8 cellular contexts compared by ENCODE assay signal in the genomic region with DNA sequence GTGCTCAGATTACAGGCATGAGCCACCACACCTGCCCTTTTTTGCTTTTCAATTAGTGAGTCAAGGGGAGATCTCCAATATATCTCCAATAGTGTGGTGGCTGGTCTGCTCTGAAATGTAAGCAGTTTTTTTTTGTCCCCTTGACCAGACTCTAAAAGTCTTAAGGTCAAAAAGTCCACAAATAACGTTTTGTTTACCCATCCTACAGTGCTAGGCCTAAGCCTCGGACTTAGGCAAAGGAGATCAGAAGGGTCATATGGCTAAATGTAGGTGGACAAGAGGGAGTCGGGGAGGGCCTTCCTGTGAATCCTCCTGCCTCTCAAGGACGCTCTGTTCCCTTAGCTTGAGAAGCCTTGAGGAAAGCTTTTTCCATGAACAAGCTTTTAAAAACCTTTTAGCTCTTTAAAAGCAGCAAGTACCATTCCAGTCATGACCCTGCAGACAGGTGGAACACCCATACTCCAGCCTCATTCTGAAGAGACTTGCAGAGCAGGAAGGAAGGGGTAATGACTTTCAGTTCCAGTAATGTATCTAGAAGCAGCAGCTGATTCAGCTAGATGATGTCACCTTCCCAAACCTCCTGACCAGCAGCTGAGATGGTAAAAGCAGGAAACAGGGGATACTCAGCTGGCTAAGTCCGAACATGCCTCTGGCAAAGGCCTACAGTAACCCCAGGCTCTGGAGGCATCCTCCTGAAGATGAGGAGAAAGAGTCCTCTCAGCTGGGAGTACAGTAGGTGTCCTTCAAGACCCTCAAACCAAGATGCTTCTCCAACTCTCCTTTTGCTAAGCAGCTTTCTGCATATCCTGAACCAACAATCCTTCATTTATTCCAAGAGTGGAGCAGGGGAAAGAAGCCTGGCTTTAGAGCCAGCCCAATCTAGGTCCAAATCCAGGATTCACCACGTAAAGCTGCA. TPM values are rescaled to one million over a fixed set of nuclear protein-coding genes. Genes with fewer than 3 reads are reported as not detected.
DNase-seq lines count a peak whose midpoint lies in the region; ATAC-seq and TF ChIP-seq lines count a peak whose summit lies in the region.

No MANE protein-coding gene starts in this region.

- DNase-seq in NCI-H345 (lab: John Stamatoyannopoulos, UW) (peak; percentile 54), NCI-H345 treated with DMSO at 0.1 percent for 48 hours (lab: John Stamatoyannopoulos, UW; ENCODE audit: unreplicated experiment) (no peak), UCSD-AML1 (lab: John Stamatoyannopoulos, UW; ENCODE audit: unreplicated experiment) (peak; percentile 44), fibroblast of lung (ENCODE audit: low read depth in 2 of 2) (peak; percentile 95 to 98), nephron progenitor cell (no peak)
- no peak for DNase-seq in activated CD8-positive, alpha-beta memory T cell treated with anti-CD3 and anti-CD28 coated beads, Interleukin-2, amount 50 U/mL, for 48 hours

- ATAC-seq in GM21723 (IDR thresholded peaks at IDR 0.05; ENCODE audit: unreplicated experiment): peak; percentile 91

- no peak overlapping the region for H3K4me3 ChIP-seq in fibroblast of lung (replicated peaks in 1 of 4; ENCODE audit: control extremely low read depth in 1 of 4, insufficient read depth in 1 of 4, low read depth in 3 of 4, low read length in 4 of 4)

- H4K20me1 ChIP-seq in fibroblast of lung (ENCODE audit: control insufficient read depth, extremely low read depth, insufficient read depth, low read length): no peaks in the 10 kb centered on the region

- H3K4me3 Mint-ChIP-seq in nephron progenitor cell: no peak overlapping the region

- TF ChIP-seq CTCF in fibroblast of lung (conservative IDR thresholded peaks at IDR 0.05 in 1 of 2, IDR thresholded peaks at IDR 0.05 in 1 of 2; ENCODE audit: low read depth in 1 of 2, low read length in 2 of 2): no peak
- no peak for TF ChIP-seq CTCF in nephron progenitor cell (IDR thresholded peaks at IDR 0.05)

- peaks cover 35% of the 10 kb centered on the region for H3K4me1 ChIP-seq in fibroblast of lung (ENCODE audit: control insufficient read depth, extremely low read depth, insufficient read depth, low read length)

- H3K9me3 Mint-ChIP-seq in nephron progenitor cell: no peaks in the 10 kb centered on the region

- H3K27me3 ChIP-seq in fibroblast of lung (ENCODE audit: control insufficient read depth, insufficient read depth, low read length): no peaks in the 10 kb centered on the region

- H3K27ac ChIP-seq in fibroblast of lung (ENCODE audit: insufficient read depth, low read length): peak overlapping the region; percentile 95

- H3K4me2 ChIP-seq in fibroblast of lung (ENCODE audit: extremely low read depth, insufficient read depth, low read length): peak overlapping the region; percentile 58

- H3K79me2 ChIP-seq in fibroblast of lung (ENCODE audit: control insufficient read depth, insufficient read depth, low read length): peaks cover 80% of the 10 kb centered on the region

- H3K36me3 Mint-ChIP-seq in nephron progenitor cell (ENCODE audit: low read depth): peaks cover 37% of the 10 kb centered on the region

- H3K27ac Mint-ChIP-seq in nephron progenitor cell: peak overlapping the region; percentile 72

- peaks cover 35% of the 10 kb centered on the region for H3K4me1 Mint-ChIP-seq in nephron progenitor cell

- no peaks in the 10 kb centered on the region for H3K9me3 ChIP-seq in fibroblast of lung (ENCODE audit: control insufficient read depth, insufficient read depth, low read depth, low read length)

- no peak for TF ChIP-seq EP300 in Ishikawa (IDR thresholded peaks at IDR 0.05; ENCODE audit: borderline replicate concordance)

- no peaks in the 10 kb centered on the region for H3K36me3 ChIP-seq in fibroblast of lung (ENCODE audit: control insufficient read depth, insufficient read depth, low read length)

- H2AFZ ChIP-seq in fibroblast of lung (ENCODE audit: low read length): no peak overlapping the region

- H3K27me3 Mint-ChIP-seq in nephron progenitor cell (ENCODE audit: low read depth, poor library complexity): no peaks in the 10 kb centered on the region

- H3K9ac ChIP-seq in fibroblast of lung (ENCODE audit: insufficient read depth, low read length): peak overlapping the region; percentile 20

- TF ChIP-seq RAD21 in Ishikawa (IDR thresholded peaks at IDR 0.05; ENCODE audit: low read depth): no peak

TF ChIP-seq in Ishikawa, 13 proteins besides CTCF, POLR2A, EP300 and RAD21:
- TF ChIP-seq, protein P1, sequence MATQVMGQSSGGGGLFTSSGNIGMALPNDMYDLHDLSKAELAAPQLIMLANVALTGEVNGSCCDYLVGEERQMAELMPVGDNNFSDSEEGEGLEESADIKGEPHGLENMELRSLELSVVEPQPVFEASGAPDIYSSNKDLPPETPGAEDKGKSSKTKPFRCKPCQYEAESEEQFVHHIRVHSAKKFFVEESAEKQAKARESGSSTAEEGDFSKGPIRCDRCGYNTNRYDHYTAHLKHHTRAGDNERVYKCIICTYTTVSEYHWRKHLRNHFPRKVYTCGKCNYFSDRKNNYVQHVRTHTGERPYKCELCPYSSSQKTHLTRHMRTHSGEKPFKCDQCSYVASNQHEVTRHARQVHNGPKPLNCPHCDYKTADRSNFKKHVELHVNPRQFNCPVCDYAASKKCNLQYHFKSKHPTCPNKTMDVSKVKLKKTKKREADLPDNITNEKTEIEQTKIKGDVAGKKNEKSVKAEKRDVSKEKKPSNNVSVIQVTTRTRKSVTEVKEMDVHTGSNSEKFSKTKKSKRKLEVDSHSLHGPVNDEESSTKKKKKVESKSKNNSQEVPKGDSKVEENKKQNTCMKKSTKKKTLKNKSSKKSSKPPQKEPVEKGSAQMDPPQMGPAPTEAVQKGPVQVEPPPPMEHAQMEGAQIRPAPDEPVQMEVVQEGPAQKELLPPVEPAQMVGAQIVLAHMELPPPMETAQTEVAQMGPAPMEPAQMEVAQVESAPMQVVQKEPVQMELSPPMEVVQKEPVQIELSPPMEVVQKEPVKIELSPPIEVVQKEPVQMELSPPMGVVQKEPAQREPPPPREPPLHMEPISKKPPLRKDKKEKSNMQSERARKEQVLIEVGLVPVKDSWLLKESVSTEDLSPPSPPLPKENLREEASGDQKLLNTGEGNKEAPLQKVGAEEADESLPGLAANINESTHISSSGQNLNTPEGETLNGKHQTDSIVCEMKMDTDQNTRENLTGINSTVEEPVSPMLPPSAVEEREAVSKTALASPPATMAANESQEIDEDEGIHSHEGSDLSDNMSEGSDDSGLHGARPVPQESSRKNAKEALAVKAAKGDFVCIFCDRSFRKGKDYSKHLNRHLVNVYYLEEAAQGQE (IDR thresholded peaks at IDR 0.05; ENCODE audit: low read depth): no peak
- TF ChIP-seq EGR1 (IDR thresholded peaks at IDR 0.05): no peak
- TF ChIP-seq YY1 (IDR thresholded peaks at IDR 0.05; ENCODE audit: low read depth): no peak
- TF ChIP-seq, protein P2, sequence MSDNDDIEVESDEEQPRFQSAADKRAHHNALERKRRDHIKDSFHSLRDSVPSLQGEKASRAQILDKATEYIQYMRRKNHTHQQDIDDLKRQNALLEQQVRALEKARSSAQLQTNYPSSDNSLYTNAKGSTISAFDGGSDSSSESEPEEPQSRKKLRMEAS (IDR thresholded peaks at IDR 0.05): no peak
- TF ChIP-seq ZBTB7A (IDR thresholded peaks at IDR 0.05; ENCODE audit: low read depth): no peak
- no peak for TF ChIP-seq CREB1 (IDR thresholded peaks at IDR 0.05; ENCODE audit: low read depth)
- TF ChIP-seq NFIC (IDR thresholded peaks at IDR 0.05): no peak
- TF ChIP-seq FOXM1 (IDR thresholded peaks at IDR 0.05; ENCODE audit: borderline replicate concordance, low read depth): no peak; the same call in 1 of the 2 replicates
- peak; percentile 45; the same call in 1 of the 2 replicates for TF ChIP-seq TCF12 (IDR thresholded peaks at IDR 0.05; ENCODE audit: low read depth)

RNA-seq across cellular contexts. Expression of a gene that starts 23.6 kb away (rescaled TPM):
- total RNA-seq in fibroblast of lung: 50.8 and 77.1 TPM in 2 replicates
- 61.8 and 107 TPM in 2 replicates for polyA plus RNA-seq in fibroblast of lung
- polyA plus RNA-seq in fibroblast of lung (2012): 63.9 and 103 TPM in 2 replicates
- 62.6 and 98.4 TPM in 2 replicates for polyA minus RNA-seq in fibroblast of lung (ENCODE audit: low replicate concordance)

RNA-seq across cellular contexts. Expression of a gene that starts 40.0 kb away (rescaled TPM):
- 5.4 and 21.0 TPM in 2 replicates for total RNA-seq in fibroblast of lung
- polyA plus RNA-seq in fibroblast of lung: 19.9 and 72.2 TPM in 2 replicates
- polyA plus RNA-seq in fibroblast of lung (2012): 21.0 and 71.3 TPM in 2 replicates
- 6.1 and 22.6 TPM in 2 replicates for polyA minus RNA-seq in fibroblast of lung (ENCODE audit: low replicate concordance)

Comparison
In these comparisons a context has a peak if more than half of its experiments do, and no peak if none do; other contexts are left out.
1. DNase-seq: peak in NCI-H345 (single experiment), UCSD-AML1 (single experiment) and fibroblast of lung (2 of 2); none in NCI-H345 treated with DMSO at 0.1 percent for 48 hours (single experiment), nephron progenitor cell (single experiment) and activated CD8-positive, alpha-beta memory T cell treated with anti-CD3 and anti-CD28 coated beads, Interleukin-2, amount 50 U/mL, for 48 hours (single experiment).